12 cellular contexts compared by ENCODE assay signal in the genomic region with DNA sequence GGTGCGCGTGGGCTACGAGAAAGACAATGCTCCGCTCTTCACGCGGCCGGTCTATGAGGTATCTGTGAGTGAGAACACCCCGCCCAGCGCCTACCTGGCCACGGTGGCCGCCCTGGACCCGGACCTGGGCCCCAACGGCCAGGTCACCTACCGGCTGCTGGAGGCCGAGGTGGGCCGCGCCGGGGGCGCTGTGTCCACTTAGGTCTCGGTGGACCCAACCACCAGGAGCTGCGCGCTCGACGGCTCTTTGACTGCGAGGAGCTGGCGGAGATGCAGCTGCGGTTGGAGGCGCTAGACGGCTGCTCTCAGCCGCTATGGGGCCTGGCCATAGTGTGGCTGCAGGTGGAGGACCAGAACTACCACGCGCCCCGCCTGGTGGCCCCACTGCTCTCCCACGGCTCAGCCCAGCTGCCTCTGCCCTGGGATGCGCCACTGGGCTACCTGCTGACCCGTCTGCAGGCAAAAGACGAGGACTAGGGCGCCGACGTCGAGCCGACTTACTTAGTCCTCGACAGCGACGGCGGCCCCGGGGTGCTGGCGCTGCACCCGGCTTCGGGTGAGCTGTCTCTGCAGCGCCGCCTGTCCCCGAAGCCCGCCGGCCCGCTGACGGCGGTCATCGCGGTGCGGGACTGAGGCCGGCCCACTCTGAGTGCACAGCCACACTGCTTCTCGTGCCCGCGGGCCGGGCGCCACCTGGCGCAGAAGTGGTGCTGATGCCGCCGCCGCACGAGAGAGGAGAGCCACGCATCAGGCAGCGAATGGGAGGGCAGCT.
DNase-seq lines count a peak whose midpoint lies in the region; ATAC-seq, FAIRE-seq and TF ChIP-seq lines count a peak whose summit lies in the region.
"Had no signal": no experiment of that assay in that cellular context is flagged by ENCODE, and none has a peak within 500 bp of the region (broad histone marks: within the 10 kb centered on the region; RNA-seq: fewer than 3 reads in every experiment).

No MANE protein-coding gene starts in this region.

- H3K4me3 ChIP-seq in MG63 (no peak overlapping the region), neural progenitor cell (peak overlapping the region; percentile 23), tibial artery (no peak overlapping the region)
- H3K4me3 ChIP-seq: adrenal gland, PC-9 had no signal

- peak overlapping the region; percentile 61 for H3K4me2 ChIP-seq in neural progenitor cell
- H3K4me2 ChIP-seq: KMS-11, PC-9 had no signal

- FAIRE-seq in GM12891 (lab: Jason Lieb, UNC), result no peak

- H3K27me3 Mint-ChIP-seq in neural progenitor cell (ENCODE audit: insufficient read depth, low read depth), result peaks cover 10% of the 10 kb centered on the region

- no peak overlapping the region for H3K4me3 Mint-ChIP-seq in neural progenitor cell

- H3K27me3 ChIP-seq in MG63, result peaks cover 9% of the 10 kb centered on the region
- peaks cover 53% of the 10 kb centered on the region for H3K27me3 ChIP-seq in foreskin keratinocyte
- peaks cover 78% of the 10 kb centered on the region for H3K27me3 ChIP-seq in neural progenitor cell
- peaks cover 0 to 36% of the 10 kb centered on the region in 2 donors for H3K27me3 ChIP-seq in tibial artery

- H3K27ac Mint-ChIP-seq in neural progenitor cell, result no peak overlapping the region

- DNase-seq in DMS53 (lab: John Stamatoyannopoulos, UW), result peak; percentile 88
- peak; percentile 38 for DNase-seq in MG63
- no peak for DNase-seq in foreskin keratinocyte
- DNase-seq in neural progenitor cell (ENCODE audit: low spot score), result peak; percentile 77
- DNase-seq in GM12891 (ENCODE audit: insufficient read length, low spot score), result no peak
- DNase-seq in tibial artery, result no peak
- DNase-seq: activated CD4-positive, CD25-positive, alpha-beta regulatory T cell treated with anti-CD3 and anti-CD28 coated beads, Interleukin-2, amount 50 U/mL, for 72 hours; PC-9 had no signal

- H3K36me3 ChIP-seq in MG63, result no peaks in the 10 kb centered on the region
- H3K36me3 ChIP-seq in neural progenitor cell, result no peaks in the 10 kb centered on the region
- no peaks in the 10 kb centered on the region for H3K36me3 ChIP-seq in tibial artery
- H3K36me3 ChIP-seq: adrenal gland had no signal

- H3K79me2 ChIP-seq in neural progenitor cell (ENCODE audit: low read depth), result no peaks in the 10 kb centered on the region

- no peak overlapping the region for H3K9ac ChIP-seq in neural progenitor cell
- H3K9ac ChIP-seq: KMS-11 had no signal

- no peaks in the 10 kb centered on the region for H3K36me3 Mint-ChIP-seq in neural progenitor cell

- peaks cover 11% of the 10 kb centered on the region for H4K20me1 ChIP-seq in neural progenitor cell (ENCODE audit: low read depth)

- TF ChIP-seq CTCF in foreskin keratinocyte (conservative IDR thresholded peaks at IDR 0.05) (peak; percentile 47), neural progenitor cell (IDR thresholded peaks at IDR 0.05) (peak; percentile 62), tibial artery (IDR thresholded peaks at IDR 0.05) (no peak)

- no peak overlapping the region for H2AFZ ChIP-seq in neural progenitor cell (replicated peaks)
- H2AFZ ChIP-seq: PC-9 had no signal

- H3F3A ChIP-seq in neural progenitor cell (ENCODE audit: low read depth), result no peaks in the 10 kb centered on the region

- ATAC-seq in foreskin keratinocyte (peak; percentile 49), GM18520 (IDR thresholded peaks at IDR 0.05; ENCODE audit: unreplicated experiment) (no peak), GM18907 (IDR thresholded peaks at IDR 0.05; ENCODE audit: unreplicated experiment) (no peak)

- no peak overlapping the region for H3K27ac ChIP-seq in foreskin keratinocyte
- no peak overlapping the region for H3K27ac ChIP-seq in neural progenitor cell
- H3K27ac ChIP-seq in tibial artery, result no peak overlapping the region
- H3K27ac ChIP-seq: adrenal gland, KMS-11, PC-9 had no signal

- intact Hi-C loops in tibial artery (cut with DNase I; ENCODE audit: low total_unique reads), result no loop called here

- H3K9me3 ChIP-seq in MG63, result no peaks in the 10 kb centered on the region
- H3K9me3 ChIP-seq in neural progenitor cell (ENCODE audit: low read depth), result no peaks in the 10 kb centered on the region
- no peaks in the 10 kb centered on the region for H3K9me3 ChIP-seq in tibial artery
- H3K9me3 ChIP-seq: adrenal gland had no signal

- H3K4me1 ChIP-seq in foreskin keratinocyte, result no peaks in the 10 kb centered on the region
- H3K4me1 ChIP-seq in neural progenitor cell, result peaks cover 10% of the 10 kb centered on the region
- peaks cover 0 to 4% (median 0%) of the 10 kb centered on the region in 4 donors for H3K4me1 ChIP-seq in tibial artery
- H3K4me1 ChIP-seq: adrenal gland had no signal

- peaks cover 22% of the 10 kb centered on the region for H3K4me1 Mint-ChIP-seq in neural progenitor cell

- no peak for TF ChIP-seq POLR2A in GM12891 (IDR thresholded peaks at IDR 0.05; ENCODE audit: low read depth, low read length)

- no peaks in the 10 kb centered on the region for H3K9me3 Mint-ChIP-seq in neural progenitor cell

TF ChIP-seq in GM12891, 5 proteins besides CTCF, POLR2A, EP300 and RAD21:
- TF ChIP-seq SPI1 (IDR thresholded peaks at IDR 0.05; ENCODE audit: low read depth, low read length) (no peak), POU2F2 (IDR thresholded peaks at IDR 0.05; ENCODE audit: low read depth, low read length) (no peak), PAX5 (IDR thresholded peaks at IDR 0.05; ENCODE audit: insufficient read depth, low read length, severe bottlenecking) (no peak), POLR2AphosphoS5 (IDR thresholded peaks at IDR 0.05; ENCODE audit: low read depth, low read length) (no peak)
TF ChIP-seq in GM12891: peak in this region for 0.

Comparison
In these comparisons a context has a peak if more than half of its experiments do, and no peak if none do; other contexts are left out.
1. DNase-seq: peak in DMS53 (single experiment), MG63 (single experiment) and neural progenitor cell (single experiment); none in foreskin keratinocyte (0 of 2), GM12891 (single experiment) and tibial artery (0 of 2).
2. CTCF ChIP-seq: peak in foreskin keratinocyte (single experiment) and neural progenitor cell (single experiment); none in tibial artery (0 of 2).